In the genomic region with DNA sequence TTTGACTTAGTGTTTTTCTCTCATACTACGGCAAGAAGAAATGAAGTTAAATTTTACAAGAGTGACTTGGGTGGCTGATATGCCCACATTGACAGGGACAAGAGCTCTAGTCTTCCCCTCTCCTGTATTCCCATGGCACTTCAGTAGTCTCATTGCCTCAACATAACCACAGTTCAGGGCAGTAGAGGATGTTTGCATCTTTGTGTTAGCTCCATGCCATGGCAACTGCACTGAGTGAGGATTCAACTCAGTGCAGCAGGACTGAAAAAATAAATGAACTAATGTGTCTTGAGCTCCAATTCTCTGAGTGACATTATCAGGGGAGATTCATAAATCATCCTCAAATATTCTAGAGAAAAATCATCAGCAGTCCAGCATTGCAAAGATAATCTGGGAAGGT, we compare ENCODE assay signal across 17 cellular contexts.
DNase-seq lines count a peak whose midpoint lies in the region; ATAC-seq and TF ChIP-seq lines count a peak whose summit lies in the region.
"Had no signal": no experiment of that assay in that cellular context is flagged by ENCODE, and none has a peak within 500 bp of the region (broad histone marks: within the 10 kb centered on the region; RNA-seq: fewer than 3 reads in every experiment).

No MANE protein-coding gene starts in this region.

- no peak overlapping the region for H3K4me3 ChIP-seq in neutrophil (ENCODE audit: low read depth in 1 of 2, low read length in 1 of 2)
- H3K4me3 ChIP-seq: SJSA1 had no signal

- no peaks in the 10 kb centered on the region for H3K36me3 ChIP-seq in neutrophil
- H3K36me3 ChIP-seq: BE2C, SJSA1 had no signal

- TF ChIP-seq CTCF in neutrophil (IDR thresholded peaks at IDR 0.05): no peak

- no peak for ATAC-seq in GM18517 (IDR thresholded peaks at IDR 0.05; ENCODE audit: unreplicated experiment)
- ATAC-seq: HepG2, PC-3 had no signal

- H3K4me1 ChIP-seq in neutrophil (ENCODE audit: control insufficient read depth in 1 of 2, insufficient read depth in 1 of 2, low read depth in 1 of 2, low read length in 1 of 2): peaks cover 0 to 9% of the 10 kb centered on the region in 2 experiments
- H3K4me1 ChIP-seq: BE2C, SJSA1 had no signal

- DNase-seq in EH (ENCODE audit: low read depth): peak; percentile 9
- peak; percentile 18 for DNase-seq in LHCN-M2 (ENCODE audit: low read depth)
- peak; percentile 1 for DNase-seq in glomerular visceral epithelial cell (ENCODE audit: extremely low spot score)
- DNase-seq in T-helper 1 cell: no peak
- no peak for DNase-seq in HUDEP-2 (lab: John Stamatoyannopoulos, UW; ENCODE audit: unreplicated experiment in 76 of 76)
- DNase-seq: BE2C; Calu3; CD4-positive, alpha-beta T cell; MM.1S; NCI-H1930; NCI-H774; PC-3 had no signal

- H3K9me3 ChIP-seq in neutrophil: no peaks in the 10 kb centered on the region
- H3K9me3 ChIP-seq: BE2C, SJSA1 had no signal

- H3K27ac ChIP-seq in neutrophil: peak overlapping the region; percentile 4
- H3K27ac ChIP-seq: KMS-11, SJSA1 had no signal

- no peaks in the 10 kb centered on the region for H3K27me3 ChIP-seq in neutrophil
- H3K27me3 ChIP-seq: BE2C, SJSA1 had no signal

Comparison
In these comparisons a context has a peak if more than half of its experiments do, and no peak if none do; other contexts are left out.
1. DNase-seq: peak in EH (single experiment), LHCN-M2 (single experiment) and glomerular visceral epithelial cell (single experiment); none in T-helper 1 cell (0 of 5) and HUDEP-2 (0 of 76).